In the genomic region with DNA sequence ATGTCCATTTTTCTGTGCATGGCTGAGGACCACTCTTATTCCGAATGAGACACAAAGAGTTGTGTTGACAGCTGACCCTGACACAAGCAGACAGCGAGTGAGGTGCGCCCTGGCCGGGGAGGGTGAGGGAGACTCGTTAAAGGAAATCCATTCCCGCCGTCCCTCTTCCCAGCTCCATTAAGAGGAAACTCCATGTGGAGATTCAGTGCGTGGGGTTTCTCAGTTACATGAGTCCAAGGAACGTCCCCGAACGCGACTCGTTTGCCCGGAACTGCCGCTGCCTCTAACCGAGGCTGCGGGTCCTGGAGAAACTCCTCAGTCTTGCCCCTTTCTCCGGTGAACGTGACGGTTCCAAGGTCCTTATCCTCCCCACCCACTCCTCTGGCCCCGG, we compare ENCODE assay signal across 8 cellular contexts. TPM values are rescaled to one million over a fixed set of nuclear protein-coding genes. Genes with fewer than 3 reads are reported as not detected.
DNase-seq lines count a peak whose midpoint lies in the region; ATAC-seq and TF ChIP-seq lines count a peak whose summit lies in the region.

No MANE protein-coding gene starts in this region.

- no peak overlapping the region for H3K9ac ChIP-seq in endodermal cell (ENCODE audit: extremely low read depth, low read length, poor library complexity, severe bottlenecking)

- WGBS in endodermal cell (ENCODE audit: insufficient coverage in 1 of 2, insufficient read length in 1 of 2), 2 experiments: 2 to 3% methylated on average over 19 to 21 of the region's 21 CpGs

- CTCF ChIA-PET in naive thymus-derived CD4-positive, alpha-beta T cell (lab: Charles Lee): no interaction called here

- H3K4me3 ChIP-seq in AG10803 (ENCODE audit: low read length): peak overlapping the region; percentile 68
- peak overlapping the region; percentile 81 for H3K4me3 ChIP-seq in endodermal cell (ENCODE audit: low read length)
- no peak overlapping the region for H3K4me3 ChIP-seq in naive thymus-derived CD4-positive, alpha-beta T cell (ENCODE audit: low read length)

- peak overlapping the region; percentile 57 for H3K4me3 Mint-ChIP-seq in endodermal cell
- H3K4me3 Mint-ChIP-seq in naive thymus-derived CD4-positive, alpha-beta T cell: peak overlapping the region; percentile 2 to 80 (median 60)

- no peaks in the 10 kb centered on the region for H3K9me3 ChIP-seq in endodermal cell (ENCODE audit: control insufficient read depth, low read length)
- no peaks in the 10 kb centered on the region for H3K9me3 ChIP-seq in naive thymus-derived CD4-positive, alpha-beta T cell (ENCODE audit: control insufficient read depth in 2 of 3, low read length in 3 of 3)

- DNase-seq in AG10803 (ENCODE audit: low read depth) (peak; percentile 24), HuH-7.5 (ENCODE audit: low spot score) (peak; percentile 56), endodermal cell (peak; percentile 62), NCI-H2029 treated with DMSO at 0.1 percent for 48 hours (lab: John Stamatoyannopoulos, UW) (no peak), SW480 (ENCODE audit: low spot score) (no peak), NCI-H1694 treated with DMSO at 0.1 percent for 48 hours (lab: John Stamatoyannopoulos, UW) (no peak)
- no peak for DNase-seq in naive thymus-derived CD4-positive, alpha-beta T cell
- no peak for DNase-seq in stimulated activated naive CD4-positive, alpha-beta T cell (lab: John Stamatoyannopoulos, UW)

- no peaks in the 10 kb centered on the region for H3K4me1 ChIP-seq in endodermal cell (ENCODE audit: control insufficient read depth, insufficient read depth, low read length)
- no peaks in the 10 kb centered on the region for H3K4me1 ChIP-seq in naive thymus-derived CD4-positive, alpha-beta T cell (ENCODE audit: control insufficient read depth in 2 of 2, insufficient read depth in 2 of 2, low read length in 2 of 2)

- ATAC-seq in naive thymus-derived CD4-positive, alpha-beta T cell: no peak

- H3K9me3 Mint-ChIP-seq in endodermal cell: no peaks in the 10 kb centered on the region
- peaks cover 0 to 4% (median 0%) of the 10 kb centered on the region in 11 donors for H3K9me3 Mint-ChIP-seq in naive thymus-derived CD4-positive, alpha-beta T cell

- H3K27me3 Mint-ChIP-seq in endodermal cell (ENCODE audit: insufficient read depth): peaks cover 94% of the 10 kb centered on the region
- H3K27me3 Mint-ChIP-seq in naive thymus-derived CD4-positive, alpha-beta T cell: peaks cover 55 to 73% (median 72%) of the 10 kb centered on the region in 5 donors

- H3K27ac Mint-ChIP-seq in endodermal cell: no peak overlapping the region
- no peak overlapping the region for H3K27ac Mint-ChIP-seq in naive thymus-derived CD4-positive, alpha-beta T cell

- TF ChIP-seq CTCF in AG10803 (conservative IDR thresholded peaks at IDR 0.05; ENCODE audit: low read length) (no peak), endodermal cell (conservative IDR thresholded peaks at IDR 0.05) (no peak)

- H3K27ac ChIP-seq in endodermal cell (ENCODE audit: low read depth, low read length): peak overlapping the region; percentile 67
- no peak overlapping the region for H3K27ac ChIP-seq in naive thymus-derived CD4-positive, alpha-beta T cell (ENCODE audit: low read depth, low read length)

- POLR2A ChIA-PET in naive thymus-derived CD4-positive, alpha-beta T cell (lab: Charles Lee): no interaction called here

- H3K4me1 Mint-ChIP-seq in endodermal cell: peaks cover 13% of the 10 kb centered on the region
- H3K4me1 Mint-ChIP-seq in naive thymus-derived CD4-positive, alpha-beta T cell: peaks cover 0 to 17% (median 6%) of the 10 kb centered on the region in 7 donors

- no peaks in the 10 kb centered on the region for H3K36me3 ChIP-seq in endodermal cell (ENCODE audit: control insufficient read depth, insufficient read depth, low read length)
- H3K36me3 ChIP-seq in naive thymus-derived CD4-positive, alpha-beta T cell (ENCODE audit: control insufficient read depth in 2 of 3, insufficient read depth in 3 of 3, low read length in 3 of 3): no peaks in the 10 kb centered on the region

- no peaks in the 10 kb centered on the region for H3K36me3 Mint-ChIP-seq in endodermal cell (ENCODE audit: low read depth)
- H3K36me3 Mint-ChIP-seq in naive thymus-derived CD4-positive, alpha-beta T cell: peaks cover 0 to 3% (median 0%) of the 10 kb centered on the region in 5 donors

- peaks cover 97% of the 10 kb centered on the region for H3K27me3 ChIP-seq in endodermal cell (ENCODE audit: control insufficient read depth, insufficient read depth, low read length, poor library complexity, severe bottlenecking)
- H3K27me3 ChIP-seq in naive thymus-derived CD4-positive, alpha-beta T cell (ENCODE audit: control insufficient read depth in 2 of 2, insufficient read depth in 2 of 2, low read length in 2 of 2): peaks cover 0 to 5% of the 10 kb centered on the region in 2 donors

- intact Hi-C loops in naive thymus-derived CD4-positive, alpha-beta T cell (cut with micrococcal nuclease): loop anchor here in 1 of 2 donors (10.0 kb wide), 1 partner anchor 922 kb away; a partner anchor contains a TSS

RNA-seq across cellular contexts. Expression of a gene that starts 1.0 kb away (rescaled TPM):
- 1 to 10 TPM; 3.1 to 3.9 TPM for total RNA-seq in endodermal cell
- 50.9 TPM for polyA plus RNA-seq in endodermal cell (2013, experiment 1 of 2)
- 54.0 TPM for polyA plus RNA-seq in endodermal cell (2013, experiment 2 of 2)
- total RNA-seq in naive thymus-derived CD4-positive, alpha-beta T cell: not detected
- polyA plus RNA-seq in naive thymus-derived CD4-positive, alpha-beta T cell: under 1 TPM; 0.09 to 0.11 TPM

Comparison
In these comparisons a context has a peak if more than half of its experiments do, and no peak if none do; other contexts are left out.
1. DNase-seq: peak in AG10803 (single experiment), HuH-7.5 (single experiment) and endodermal cell (single experiment); none in naive thymus-derived CD4-positive, alpha-beta T cell (0 of 9), NCI-H2029 treated with DMSO at 0.1 percent for 48 hours (single experiment), stimulated activated naive CD4-positive, alpha-beta T cell (0 of 6), SW480 (single experiment) and NCI-H1694 treated with DMSO at 0.1 percent for 48 hours (single experiment).